Comparison of ENCODE assay signal across 16 cellular contexts in genomic region chr14:50792634-50793068, GRCh38. TPM values are rescaled to one million over a fixed set of nuclear protein-coding genes. Genes with fewer than 3 reads are reported as not detected.
DNase-seq lines count a peak whose midpoint lies in the region; ATAC-seq, FAIRE-seq and TF ChIP-seq lines count a peak whose summit lies in the region.
"Had no signal": no experiment of that assay in that cellular context is flagged by ENCODE, and none has a peak within 500 bp of the region (broad histone marks: within the 10 kb centered on the region; RNA-seq: fewer than 3 reads in every experiment).

No MANE protein-coding gene starts in this region.

- TF ChIP-seq POLR2A in GM12878 (IDR thresholded peaks at IDR 0.05; ENCODE audit: low read depth, low read length), result peak; percentile 20; the same call in 1 of the 2 replicates

- H3K27ac ChIP-seq in GM12878 (ENCODE audit: control insufficient read depth, insufficient read depth), result peak overlapping the region; percentile 97
- H3K27ac ChIP-seq in psoas muscle, result peak overlapping the region; percentile 78
- H3K27ac ChIP-seq: right lobe of liver, upper lobe of right lung, WERI-Rb-1 had no signal

- intact Hi-C loops in GM12878 (cut with micrococcal nuclease; ENCODE audit: unreplicated experiment) (no loop called here), psoas muscle (cut with DNase I) (no loop called here)

- no peaks in the 10 kb centered on the region for H3K27me3 Mint-ChIP-seq in T-helper 1 cell treated with Interleukin-12 subunit alpha and Interleukin-12 subunit beta and Interleukin-4 antibody, amounts not matched to agents 30 μg/mL and 1 μg/mL, for 36 hours (ENCODE audit: low read depth)

- FAIRE-seq in GM12878 (lab: Jason Lieb, UNC), result no peak
- FAIRE-seq: colon had no signal

- no peak for TF ChIP-seq RAD21 in GM12878 (IDR thresholded peaks at IDR 0.05; ENCODE audit: insufficient read depth, low read depth, low read length)

- H3K9me3 ChIP-seq in GM12878 (replicated peaks; ENCODE audit: control insufficient read depth, insufficient read depth, low read length) (no peaks in the 10 kb centered on the region), psoas muscle (no peaks in the 10 kb centered on the region)
- H3K9me3 ChIP-seq: right lobe of liver, upper lobe of right lung had no signal

- no peaks in the 10 kb centered on the region for H3K27me3 ChIP-seq in GM12878 (replicated peaks in 1 of 2; ENCODE audit: control insufficient read depth in 2 of 2, insufficient read depth in 2 of 2, low read length in 1 of 2)
- H3K27me3 ChIP-seq in psoas muscle (ENCODE audit: insufficient read depth in 3 of 3, low read length in 2 of 3), result no peaks in the 10 kb centered on the region
- H3K27me3 ChIP-seq: right lobe of liver, upper lobe of right lung had no signal

- ATAC-seq in HG02571 (IDR thresholded peaks at IDR 0.05; ENCODE audit: unreplicated experiment) (peak; percentile 28), GM12878 (0 out of 3 replicates have a peak, but pooled peaks have one; percentile 5), psoas muscle (peak; percentile 88 to 91 (median 90)), HG03097 (IDR thresholded peaks at IDR 0.05; ENCODE audit: low FRiP score, unreplicated experiment) (no peak)
- ATAC-seq: right lobe of liver, upper lobe of right lung had no signal

- peak overlapping the region; percentile 86 for H3K27ac Mint-ChIP-seq in T-helper 1 cell treated with Interleukin-12 subunit alpha and Interleukin-12 subunit beta and Interleukin-4 antibody, amounts not matched to agents 30 μg/mL and 1 μg/mL, for 36 hours

- in situ Hi-C loops in GM12878 (cut with MboI), result no loop called here

- BruUV-seq in GM12878 (replicated peaks; lab: Mats Ljungman, UMichigan), result no TSS peak

- peak overlapping the region; percentile 65 for H3K4me3 ChIP-seq in GM12878
- peak overlapping the region; percentile 66 for H3K4me3 ChIP-seq in psoas muscle
- H3K4me3 ChIP-seq: right lobe of liver, upper lobe of right lung had no signal

- H3K36me3 ChIP-seq in GM12878 (ENCODE audit: control insufficient read depth in 2 of 2, insufficient read depth in 2 of 2, low read length in 1 of 2) (peaks cover 4 to 37% of the 10 kb centered on the region in 2 experiments), psoas muscle (ENCODE audit: insufficient read depth in 1 of 2, low read depth in 1 of 2) (peaks cover 0 to 28% of the 10 kb centered on the region in 2 donors)
- H3K36me3 ChIP-seq: right lobe of liver had no signal

- SMC1A ChIA-PET in GM12878 (lab: Charles Lee; ENCODE audit: uncharacterized antibody, unreplicated experiment), result interaction anchor here (0.6 to 17.3 kb wide), 13 partner anchors 12 to 1290 kb away, joined by 3 to 360 read pairs (median 4); partner anchors contain the start of gene NIN

- H3K9ac ChIP-seq in GM12878 (ENCODE audit: control insufficient read depth, insufficient read depth, low read length), result peak overlapping the region; percentile 68

- peak overlapping the region; percentile 89 for H3K4me2 ChIP-seq in GM12878 (ENCODE audit: control insufficient read depth, insufficient read depth)

- CTCF ChIA-PET in GM12878 (lab: Yijun Ruan, JAX), result interaction anchor here (0.6 to 20.1 kb wide), 7 partner anchors 12 to 191 kb away, joined by 3 to 237 read pairs (median 43); partner anchors contain the start of gene NIN

- RAD21 ChIA-PET in GM12878 (lab: Charles Lee; ENCODE audit: unreplicated experiment), result interaction anchor here (1.0 to 10.9 kb wide), 8 partner anchors 9 to 82 kb away, joined by 3 to 91 read pairs (median 22); partner anchors contain the start of gene NIN

- peaks cover 37% of the 10 kb centered on the region for H3K36me3 Mint-ChIP-seq in T-helper 1 cell treated with Interleukin-12 subunit alpha and Interleukin-12 subunit beta and Interleukin-4 antibody, amounts not matched to agents 30 μg/mL and 1 μg/mL, for 36 hours (ENCODE audit: low read depth)

- TF ChIP-seq EP300 in GM12878 (IDR thresholded peaks at IDR 0.05; ENCODE audit: borderline replicate concordance in 1 of 2, control insufficient read depth in 1 of 2, low read depth in 2 of 2, low read length in 2 of 2), result no peak

- H3K79me2 ChIP-seq in GM12878 (ENCODE audit: control insufficient read depth, insufficient read depth, low read length), result peaks cover 74% of the 10 kb centered on the region

- peaks cover 96% of the 10 kb centered on the region for H3K4me1 ChIP-seq in GM12878 (ENCODE audit: control insufficient read depth, insufficient read depth, low read length)
- peaks cover 63% of the 10 kb centered on the region for H3K4me1 ChIP-seq in psoas muscle
- H3K4me1 ChIP-seq: right lobe of liver, upper lobe of right lung had no signal

- DNase-seq in T-helper 1 cell, result no peak
- DNase-seq in GM12878 (ENCODE audit: low read depth, low spot score), result no peak
- DNase-seq in psoas muscle, result peak in 1 of 2 donors; percentile 63
- no peak for DNase-seq in GM19238 (ENCODE audit: insufficient read length, low spot score)
- DNase-seq in NCI-H524 treated with DMSO at 0.1 percent for 48 hours (lab: John Stamatoyannopoulos, UW), result no peak
- DNase-seq: 8988T; activated effector memory CD4-positive, alpha-beta T cell treated with anti-CD3 and anti-CD28 coated beads, Interleukin-2, amount 50 U/mL, for 16 hours; DMS153; NCI-H2227 treated with DMSO at 0.1 percent for 48 hours; right lobe of liver; upper lobe of right lung; WERI-Rb-1 had no signal

- 2% methylated on average over 14 of the region's 14 CpGs for WGBS in GM12878 (ENCODE audit: insufficient coverage, insufficient replicate concordance, low lambda C conversion rate, missing lambda C conversion rate)
- WGBS in psoas muscle, 3 donors, result 31 to 50% (median 37%) methylated on average over 14 of the region's 14 CpGs

- POLR2A ChIA-PET in GM12878 (lab: Charles Lee), result interaction anchor here (0.7 to 4.4 kb wide), 7 partner anchors 8 to 47 kb away, joined by 3 to 39 read pairs (median 4); partner anchors contain the start of gene NIN

- no peaks in the 10 kb centered on the region for H4K20me1 ChIP-seq in GM12878 (ENCODE audit: control insufficient read depth, insufficient read depth)

- no peak overlapping the region for H3K4me3 Mint-ChIP-seq in T-helper 1 cell treated with Interleukin-12 subunit alpha and Interleukin-12 subunit beta and Interleukin-4 antibody, amounts not matched to agents 30 μg/mL and 1 μg/mL, for 36 hours

- TF ChIP-seq CTCF in GM12878 (IDR thresholded peaks at IDR 0.05 in 2 of 3, conservative IDR thresholded peaks at IDR 0.05 in 1 of 3; ENCODE audit: control insufficient read depth in 2 of 3, extremely low read depth in 1 of 3, insufficient read depth in 1 of 3, low read depth in 3 of 3, low read length in 3 of 3), result no peak
- no peak for TF ChIP-seq CTCF in psoas muscle (IDR thresholded peaks at IDR 0.05)

- H2AFZ ChIP-seq in GM12878 (ENCODE audit: control insufficient read depth, low read depth, low read length), result 0 out of 2 replicates have a peak overlapping the region, but pooled peaks have one; percentile 4

- no peaks in the 10 kb centered on the region for H3K9me3 Mint-ChIP-seq in T-helper 1 cell treated with Interleukin-12 subunit alpha and Interleukin-12 subunit beta and Interleukin-4 antibody, amounts not matched to agents 30 μg/mL and 1 μg/mL, for 36 hours

- peaks cover 37% of the 10 kb centered on the region for H3K4me1 Mint-ChIP-seq in T-helper 1 cell treated with Interleukin-12 subunit alpha and Interleukin-12 subunit beta and Interleukin-4 antibody, amounts not matched to agents 30 μg/mL and 1 μg/mL, for 36 hours (ENCODE audit: low read depth)

TF ChIP-seq in GM12878, 131 proteins besides CTCF, POLR2A, EP300 and RAD21 (continues in another document):
- TF ChIP-seq MEF2A (IDR thresholded peaks at IDR 0.05; ENCODE audit: insufficient read depth, low read depth, low read length) (no peak), MTA3 (IDR thresholded peaks at IDR 0.05; ENCODE audit: borderline replicate concordance, low read length) (0 out of 2 replicates have a peak, but pooled peaks have one; percentile 57), PKNOX1 (IDR thresholded peaks at IDR 0.05) (peak; percentile 79), EED (IDR thresholded peaks at IDR 0.05; ENCODE audit: low read depth) (0 out of 2 replicates have a peak, but pooled peaks have one; percentile 14), FOXM1 (IDR thresholded peaks at IDR 0.05; ENCODE audit: low read depth, low read length) (0 out of 2 replicates have a peak, but pooled peaks have one; percentile 36)

RNA-seq across cellular contexts. Expression of gene NIN, which starts 38.3 kb away (rescaled TPM):
- 248 and 265 TPM in 2 replicates for total RNA-seq in GM12878 (2013; cell fraction: nucleolus; rRNA removed)
- 92.2 and 103 TPM in 2 replicates for total RNA-seq in GM12878 (2014; rRNA removed)
- total RNA-seq in GM12878 (2014; rRNA removed; fragmentation: Illumina TruSeq; extraction: Trizol), result 133 and 138 TPM in 2 replicates
- 134 and 135 TPM in 2 replicates for total RNA-seq in GM12878 (2021)
- polyA plus RNA-seq in GM12878 (2011; ENCODE audit: low read depth), result 39.4 TPM
- 44.0 and 51.2 TPM in 2 replicates for polyA plus RNA-seq in GM12878 (2011; rRNA removed)
- polyA plus RNA-seq in GM12878 (2011; cell fraction: cytosol; rRNA removed), result 23.7 and 24.4 TPM in 2 replicates
- 52.6 and 57.6 TPM in 2 replicates for polyA plus RNA-seq in GM12878 (2011; cell fraction: nucleus; rRNA removed)
- 51.7 and 57.1 TPM in 2 replicates for polyA plus RNA-seq in GM12878 (2012)
- 101 and 122 TPM in 2 replicates for polyA plus RNA-seq in GM12878 (2014; fragmentation: Illumina TruSeq; extraction: Trizol)
- polyA plus RNA-seq in GM12878 (2014; fragmentation: Nextera tagmentation; extraction: Ambion mirVana), result 10 to 100 TPM; 16.2 to 17.0 TPM
- 57.5 and 67.6 TPM in 2 replicates for polyA plus RNA-seq in GM12878 (2014; rRNA removed)
- polyA plus RNA-seq in GM12878 (2016; fragmentation: Nextera tagmentation; extraction: Ambion mirVana), result 10 to 100 TPM; 30.5 to 73.1 TPM
- polyA minus RNA-seq in GM12878 (2011; rRNA and poly(A)+ RNA removed), result 60.8 and 87.0 TPM in 2 replicates
- polyA minus RNA-seq in GM12878 (2011; cell fraction: cytosol; rRNA and poly(A)+ RNA removed), result 25.0 and 33.6 TPM in 2 replicates
- polyA minus RNA-seq in GM12878 (2011; cell fraction: nucleus; rRNA and poly(A)+ RNA removed), result 52.8 and 99.4 TPM in 2 replicates
- 10 to 100 TPM; 24.3 to 47.7 (median 39.5) TPM for total RNA-seq in psoas muscle
- 10 to 100 TPM in 2 of 3 donors, 1 to 10 TPM in 1; 7.3 to 17.3 (median 11.5) TPM for polyA plus RNA-seq in psoas muscle
